ENCODE assay signal across 8 cellular contexts in the genomic region with DNA sequence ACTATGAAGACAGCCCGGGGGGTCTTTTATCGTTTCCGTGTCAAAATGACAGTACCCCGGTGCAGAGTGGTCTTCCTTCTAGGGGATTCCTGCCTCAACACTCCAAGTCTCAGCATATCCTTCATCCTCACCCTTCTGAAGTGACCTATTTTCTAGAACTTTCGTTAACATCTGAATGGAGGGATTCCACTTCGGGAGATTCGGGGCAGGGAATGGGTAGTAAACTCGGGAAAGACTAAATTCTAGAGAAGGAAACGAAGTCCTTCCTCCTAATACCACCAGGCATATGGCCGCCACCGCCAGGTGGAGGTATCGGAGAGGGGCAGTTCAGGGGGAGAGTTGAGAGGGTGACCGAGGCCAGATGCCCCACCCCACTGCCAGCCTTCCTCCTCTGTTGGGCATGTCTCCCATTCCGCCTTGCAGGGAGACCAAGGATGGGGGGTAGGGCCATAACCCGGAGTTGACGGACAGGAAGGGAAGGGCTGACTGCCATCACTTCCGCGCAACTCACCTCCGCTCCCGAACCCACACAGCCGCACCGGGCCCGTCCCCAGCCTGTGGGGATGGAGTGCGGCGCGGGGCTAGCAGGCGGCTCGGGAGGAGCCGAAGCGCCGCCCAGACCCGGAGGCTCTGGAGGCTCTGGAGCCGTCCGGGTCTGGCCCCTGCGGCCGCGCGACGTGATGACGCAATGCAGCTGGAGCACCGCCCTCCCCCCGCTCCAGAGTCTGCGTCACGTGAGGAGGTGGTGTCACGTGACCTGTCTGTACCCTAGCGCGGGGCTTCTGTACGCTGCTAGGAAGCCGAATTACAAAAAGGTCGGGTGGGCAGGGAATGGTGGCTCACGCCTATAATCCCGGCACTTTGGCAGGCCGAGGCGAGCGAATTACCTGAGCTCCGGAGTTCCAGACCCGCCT. TPM values are rescaled to one million over a fixed set of nuclear protein-coding genes. Genes with fewer than 3 reads are reported as not detected.
DNase-seq lines count a peak whose midpoint lies in the region; ATAC-seq and TF ChIP-seq lines count a peak whose summit lies in the region.

Gene KLHL12, minus strand, starts transcription at position 657 of the 914 bp plus-strand sequence. CDS start 2,072 bp downstream, outside the sequence.

- H3K9me3 Mint-ChIP-seq in WTC11 (no peaks in the 10 kb centered on the region), immature natural killer cell (no peaks in the 10 kb centered on the region)

- DNase-seq in AG09309 (ENCODE audit: low read depth) (peak; percentile 75), NCI-H226 (peak; percentile 96), WTC11 (ENCODE audit: low spot score) (peak; percentile 98), cardiac fibroblast (ENCODE audit: low read depth in 2 of 2) (peak; percentile 97 to 98), immature natural killer cell (peak; percentile 95), smooth muscle cell of the brain vasculature (ENCODE audit: low read depth, low spot score) (peak; percentile 93)

- ATAC-seq in HG03196 (IDR thresholded peaks at IDR 0.05; ENCODE audit: unreplicated experiment): peak; percentile 79
- peak; percentile 96 for ATAC-seq in WTC11

- in situ Hi-C loops in GM18951 (cut with MboI; ENCODE audit: low sequenced_read_pairs, unreplicated experiment): no loop called here

- peak; percentile 70 for TF ChIP-seq CTCF in AG09309 (IDR thresholded peaks at IDR 0.05; ENCODE audit: control insufficient read depth, insufficient read depth, low read depth, low read length, missing control alignments)
- no peak; the same call in 1 of the 2 replicates for TF ChIP-seq CTCF in WTC11 (IDR thresholded peaks at IDR 0.05)
- TF ChIP-seq CTCF in cardiac fibroblast (IDR thresholded peaks at IDR 0.05; ENCODE audit: low read depth, low read length): peak; percentile 62

- H3K27ac Mint-ChIP-seq in WTC11 (peak within 1 kb of the TSS; percentile 99), immature natural killer cell (peak within 1 kb of the TSS; percentile 90 to 97 (median 92))

- H3K27me3 Mint-ChIP-seq in WTC11 (ENCODE audit: low read depth): no peaks in the 10 kb centered on the region
- peaks cover 9 to 17% (median 11%) of the 10 kb centered on the region in 3 donors for H3K27me3 Mint-ChIP-seq in immature natural killer cell (ENCODE audit: low read depth in 3 of 3)

- peak; percentile 99 for TF ChIP-seq POLR2A in GM18951 (IDR thresholded peaks at IDR 0.05; ENCODE audit: extremely low read depth, insufficient read depth, insufficient read length)

- H3K4me3 ChIP-seq in AG09309 (ENCODE audit: control insufficient read depth, low read depth, low read length) (peak within 1 kb of the TSS; percentile 73), cardiac fibroblast (replicated peaks in 1 of 2; ENCODE audit: low read depth in 2 of 2, low read length in 2 of 2) (peak within 1 kb of the TSS; percentile 82 to 97)

- H3K4me3 Mint-ChIP-seq in WTC11 (peak within 1 kb of the TSS; percentile 95), immature natural killer cell (peak within 1 kb of the TSS; percentile 90 to 96 (median 91))

- H3K36me3 Mint-ChIP-seq in WTC11 (peaks cover 8% of the 10 kb centered on the region), immature natural killer cell (peaks cover 4 to 8% (median 7%) of the 10 kb centered on the region in 3 donors)

- CTCF ChIA-PET in WTC11 (lab: Charles Lee): interaction anchor here (0.6 to 1.0 kb wide), 7 partner anchors 28 to 1332 kb away, joined by 3 to 4 read pairs (median 4); no protein-coding TSS in a partner anchor

- peaks cover 5% of the 10 kb centered on the region for H3K4me1 Mint-ChIP-seq in WTC11
- H3K4me1 Mint-ChIP-seq in immature natural killer cell: peaks cover 18 to 41% of the 10 kb centered on the region in 2 donors

- POLR2A ChIA-PET in WTC11 (lab: Charles Lee): interaction anchor here (0.6 to 1.1 kb wide), 5 partner anchors 80 to 199 kb away, joined by 3 to 7 read pairs (median 5); partner anchors contain the start of gene TMEM183A

TF ChIP-seq in WTC11, 78 proteins besides CTCF, POLR2A, EP300 and RAD21 (continues in another document):
- TF ChIP-seq SP1 (CRISPR knock-in tag; conservative IDR thresholded peaks at IDR 0.05): peak; percentile 83
- peak; percentile 100 for TF ChIP-seq USF1 (CRISPR knock-in tag; IDR thresholded peaks at IDR 0.05)
- peak; percentile 45; the same call in 1 of the 2 replicates for TF ChIP-seq RELA (CRISPR knock-in tag; IDR thresholded peaks at IDR 0.05; ENCODE audit: borderline replicate concordance)
- TF ChIP-seq, protein P1, sequence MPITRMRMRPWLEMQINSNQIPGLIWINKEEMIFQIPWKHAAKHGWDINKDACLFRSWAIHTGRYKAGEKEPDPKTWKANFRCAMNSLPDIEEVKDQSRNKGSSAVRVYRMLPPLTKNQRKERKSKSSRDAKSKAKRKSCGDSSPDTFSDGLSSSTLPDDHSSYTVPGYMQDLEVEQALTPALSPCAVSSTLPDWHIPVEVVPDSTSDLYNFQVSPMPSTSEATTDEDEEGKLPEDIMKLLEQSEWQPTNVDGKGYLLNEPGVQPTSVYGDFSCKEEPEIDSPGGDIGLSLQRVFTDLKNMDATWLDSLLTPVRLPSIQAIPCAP (CRISPR knock-in tag; IDR thresholded peaks at IDR 0.05): peak; percentile 51; the same call in 1 of the 2 replicates
- peak; percentile 38; the same call in 1 of the 2 replicates for TF ChIP-seq ZNF396 (CRISPR knock-in tag; IDR thresholded peaks at IDR 0.05; ENCODE audit: borderline replicate concordance)
- TF ChIP-seq, protein P2, sequence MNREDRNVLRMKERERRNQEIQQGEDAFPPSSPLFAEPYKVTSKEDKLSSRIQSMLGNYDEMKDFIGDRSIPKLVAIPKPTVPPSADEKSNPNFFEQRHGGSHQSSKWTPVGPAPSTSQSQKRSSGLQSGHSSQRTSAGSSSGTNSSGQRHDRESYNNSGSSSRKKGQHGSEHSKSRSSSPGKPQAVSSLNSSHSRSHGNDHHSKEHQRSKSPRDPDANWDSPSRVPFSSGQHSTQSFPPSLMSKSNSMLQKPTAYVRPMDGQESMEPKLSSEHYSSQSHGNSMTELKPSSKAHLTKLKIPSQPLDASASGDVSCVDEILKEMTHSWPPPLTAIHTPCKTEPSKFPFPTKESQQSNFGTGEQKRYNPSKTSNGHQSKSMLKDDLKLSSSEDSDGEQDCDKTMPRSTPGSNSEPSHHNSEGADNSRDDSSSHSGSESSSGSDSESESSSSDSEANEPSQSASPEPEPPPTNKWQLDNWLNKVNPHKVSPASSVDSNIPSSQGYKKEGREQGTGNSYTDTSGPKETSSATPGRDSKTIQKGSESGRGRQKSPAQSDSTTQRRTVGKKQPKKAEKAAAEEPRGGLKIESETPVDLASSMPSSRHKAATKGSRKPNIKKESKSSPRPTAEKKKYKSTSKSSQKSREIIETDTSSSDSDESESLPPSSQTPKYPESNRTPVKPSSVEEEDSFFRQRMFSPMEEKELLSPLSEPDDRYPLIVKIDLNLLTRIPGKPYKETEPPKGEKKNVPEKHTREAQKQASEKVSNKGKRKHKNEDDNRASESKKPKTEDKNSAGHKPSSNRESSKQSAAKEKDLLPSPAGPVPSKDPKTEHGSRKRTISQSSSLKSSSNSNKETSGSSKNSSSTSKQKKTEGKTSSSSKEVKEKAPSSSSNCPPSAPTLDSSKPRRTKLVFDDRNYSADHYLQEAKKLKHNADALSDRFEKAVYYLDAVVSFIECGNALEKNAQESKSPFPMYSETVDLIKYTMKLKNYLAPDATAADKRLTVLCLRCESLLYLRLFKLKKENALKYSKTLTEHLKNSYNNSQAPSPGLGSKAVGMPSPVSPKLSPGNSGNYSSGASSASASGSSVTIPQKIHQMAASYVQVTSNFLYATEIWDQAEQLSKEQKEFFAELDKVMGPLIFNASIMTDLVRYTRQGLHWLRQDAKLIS (CRISPR knock-in tag; IDR thresholded peaks at IDR 0.05; ENCODE audit: borderline replicate concordance): no peak
- TF ChIP-seq FOXJ3 (CRISPR knock-in tag; IDR thresholded peaks at IDR 0.05; ENCODE audit: borderline replicate concordance): no peak
- TF ChIP-seq, protein P3, sequence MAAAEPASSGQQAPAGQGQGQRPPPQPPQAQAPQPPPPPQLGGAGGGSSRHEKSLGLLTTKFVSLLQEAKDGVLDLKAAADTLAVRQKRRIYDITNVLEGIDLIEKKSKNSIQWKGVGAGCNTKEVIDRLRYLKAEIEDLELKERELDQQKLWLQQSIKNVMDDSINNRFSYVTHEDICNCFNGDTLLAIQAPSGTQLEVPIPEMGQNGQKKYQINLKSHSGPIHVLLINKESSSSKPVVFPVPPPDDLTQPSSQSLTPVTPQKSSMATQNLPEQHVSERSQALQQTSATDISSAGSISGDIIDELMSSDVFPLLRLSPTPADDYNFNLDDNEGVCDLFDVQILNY (CRISPR knock-in tag; IDR thresholded peaks at IDR 0.05): peak; percentile 81
- peak; percentile 99 for TF ChIP-seq USF2 (CRISPR knock-in tag; IDR thresholded peaks at IDR 0.05)

RNA-seq across cellular contexts. Expression of gene KLHL12, which starts in this region (rescaled TPM):
- total RNA-seq in WTC11 (2021): 29.6 to 35.5 TPM (median 34.6 TPM) in 3 replicates
- polyA plus RNA-seq in immature natural killer cell: 10 to 100 TPM; 10.7 to 27.7 (median 16.5) TPM

Comparison
In these comparisons a context has a peak if more than half of its experiments do, and no peak if none do; other contexts are left out.
1. Peak in every context shown above with its lines: DNase-seq, ATAC-seq and H3K4me3 ChIP-seq.